9 cellular contexts compared by ENCODE assay signal in genomic region chr17:51000835-51001638, GRCh38.
DNase-seq lines count a peak whose midpoint lies in the region; ATAC-seq and TF ChIP-seq lines count a peak whose summit lies in the region.
"Had no signal": no experiment of that assay in that cellular context is flagged by ENCODE, and none has a peak within 500 bp of the region (broad histone marks: within the 10 kb centered on the region; RNA-seq: fewer than 3 reads in every experiment).

No MANE protein-coding gene starts in this region.

- H3K9me3 Mint-ChIP-seq in CD4-positive, CD25-positive, alpha-beta regulatory T cell = no peaks in the 10 kb centered on the region
- H3K9me3 Mint-ChIP-seq in GM23338 = no peaks in the 10 kb centered on the region
- H3K9me3 Mint-ChIP-seq in activated CD8-positive, alpha-beta T cell treated with anti-CD3 and anti-CD28 coated beads for 36 hours = no peaks in the 10 kb centered on the region
- H3K9me3 Mint-ChIP-seq: natural killer cell treated with Interleukin-12 subunit alpha and Interleukin-12 subunit beta and Interleukin-15 and Interleukin-18, amount 100 ng/mL, for 72 hours had no signal

- no peak overlapping the region for H2AFZ ChIP-seq in GM23338

- intact Hi-C loops in activated CD8-positive, alpha-beta T cell treated with anti-CD3 and anti-CD28 coated beads for 36 hours (cut with micrococcal nuclease) = loop anchor here (5.0 kb wide), 1 partner anchor 151 kb away; the partner anchor contains the start of gene NME1

- CTCF ChIA-PET in activated CD8-positive, alpha-beta T cell treated with anti-CD3 and anti-CD28 coated beads for 36 hours (lab: Charles Lee) = interaction anchor here (0.6 to 8.7 kb wide), 33 partner anchors 9 to 218 kb away, joined by 3 to 145 read pairs (median 4); partner anchors contain the start of genes NME1, NME2 and SPAG9

- POLR2A ChIA-PET in activated CD8-positive, alpha-beta T cell treated with anti-CD3 and anti-CD28 coated beads for 36 hours (lab: Charles Lee) = interaction anchor here (1.1 kb wide), 2 partner anchors 35 to 164 kb away, joined by 3 read pairs; no protein-coding TSS in a partner anchor

- no peak overlapping the region for H3K4me3 ChIP-seq in CD4-positive, CD25-positive, alpha-beta regulatory T cell (ENCODE audit: low read depth, low read length)
- no peak overlapping the region for H3K4me3 ChIP-seq in GM23338

- DNase-seq in CD4-positive, CD25-positive, alpha-beta regulatory T cell = peak; percentile 15 to 81 (median 75)
- DNase-seq in GM23338 (ENCODE audit: low spot score) (peak; percentile 84), NCI-H2196 (lab: John Stamatoyannopoulos, UW; ENCODE audit: unreplicated experiment) (peak; percentile 73), globus pallidus (ENCODE audit: low spot score) (peak; percentile 80), putamen (ENCODE audit: low spot score) (peak; percentile 75)
- DNase-seq in activated CD8-positive, alpha-beta T cell treated with anti-CD3 and anti-CD28 coated beads for 36 hours = no peak

- no peaks in the 10 kb centered on the region for H3K79me2 ChIP-seq in GM23338 (replicated peaks; ENCODE audit: insufficient read depth)

- no peaks in the 10 kb centered on the region for H3K27me3 ChIP-seq in CD4-positive, CD25-positive, alpha-beta regulatory T cell (ENCODE audit: control insufficient read depth, insufficient read depth, low read length)
- H3K27me3 ChIP-seq in GM23338 (ENCODE audit: insufficient read depth) = no peaks in the 10 kb centered on the region

- H3K27ac ChIP-seq in CD4-positive, CD25-positive, alpha-beta regulatory T cell (ENCODE audit: insufficient read depth, low read length, poor library complexity, severe bottlenecking) = peak overlapping the region; percentile 18
- no peak overlapping the region for H3K27ac ChIP-seq in GM23338 (ENCODE audit: low read depth)

- peaks cover 0 to 11% (median 7%) of the 10 kb centered on the region in 4 donors for H3K4me1 Mint-ChIP-seq in CD4-positive, CD25-positive, alpha-beta regulatory T cell
- no peaks in the 10 kb centered on the region for H3K4me1 Mint-ChIP-seq in GM23338
- no peaks in the 10 kb centered on the region for H3K4me1 Mint-ChIP-seq in activated CD8-positive, alpha-beta T cell treated with anti-CD3 and anti-CD28 coated beads for 36 hours (ENCODE audit: low read depth)

- no peak overlapping the region for H3K4me3 Mint-ChIP-seq in CD4-positive, CD25-positive, alpha-beta regulatory T cell
- H3K4me3 Mint-ChIP-seq in GM23338 = no peak overlapping the region
- no peak overlapping the region for H3K4me3 Mint-ChIP-seq in activated CD8-positive, alpha-beta T cell treated with anti-CD3 and anti-CD28 coated beads for 36 hours
- H3K4me3 Mint-ChIP-seq: natural killer cell treated with Interleukin-12 subunit alpha and Interleukin-12 subunit beta and Interleukin-15 and Interleukin-18, amount 100 ng/mL, for 72 hours had no signal

- TF ChIP-seq CTCF in GM23338 (conservative IDR thresholded peaks at IDR 0.05; ENCODE audit: low read depth in 2 of 2) = peak; percentile 67 to 75
- TF ChIP-seq CTCF in activated CD8-positive, alpha-beta T cell treated with anti-CD3 and anti-CD28 coated beads for 36 hours (IDR thresholded peaks at IDR 0.05) = peak; percentile 69

- H3K4me2 ChIP-seq in GM23338 = no peak overlapping the region

- no peaks in the 10 kb centered on the region for H4K20me1 ChIP-seq in GM23338 (replicated peaks; ENCODE audit: insufficient read depth)

- H3K36me3 ChIP-seq in CD4-positive, CD25-positive, alpha-beta regulatory T cell (ENCODE audit: control insufficient read depth, insufficient read depth, low read length) = peaks cover 70% of the 10 kb centered on the region
- H3K36me3 ChIP-seq in GM23338 (ENCODE audit: insufficient read depth) = peaks cover 28% of the 10 kb centered on the region

- no peaks in the 10 kb centered on the region for H3K27me3 Mint-ChIP-seq in CD4-positive, CD25-positive, alpha-beta regulatory T cell
- H3K27me3 Mint-ChIP-seq in GM23338 (ENCODE audit: insufficient read depth, low read depth, poor library complexity) = no peaks in the 10 kb centered on the region
- H3K27me3 Mint-ChIP-seq in activated CD8-positive, alpha-beta T cell treated with anti-CD3 and anti-CD28 coated beads for 36 hours = no peaks in the 10 kb centered on the region
- H3K27me3 Mint-ChIP-seq: natural killer cell treated with Interleukin-12 subunit alpha and Interleukin-12 subunit beta and Interleukin-15 and Interleukin-18, amount 100 ng/mL, for 72 hours had no signal

- ATAC-seq in CD4-positive, CD25-positive, alpha-beta regulatory T cell (ENCODE audit: low read depth in 2 of 2) = peak; percentile 71 to 80
- peak; percentile 64 for ATAC-seq in GM23338
- peak; percentile 78 for ATAC-seq in activated CD8-positive, alpha-beta T cell treated with anti-CD3 and anti-CD28 coated beads for 36 hours
- no peak for ATAC-seq in HG02938 (IDR thresholded peaks at IDR 0.05; ENCODE audit: unreplicated experiment)
- no peak for ATAC-seq in HG03045 (IDR thresholded peaks at IDR 0.05; ENCODE audit: unreplicated experiment)

- no peaks in the 10 kb centered on the region for H3F3A ChIP-seq in GM23338 (replicated peaks; ENCODE audit: low read depth)

- H3K9me3 ChIP-seq in CD4-positive, CD25-positive, alpha-beta regulatory T cell (ENCODE audit: control insufficient read depth in 2 of 2, low read length in 2 of 2) = no peaks in the 10 kb centered on the region

- no peaks in the 10 kb centered on the region for H3K4me1 ChIP-seq in CD4-positive, CD25-positive, alpha-beta regulatory T cell (ENCODE audit: control insufficient read depth, insufficient read depth, low read length, poor library complexity, severe bottlenecking)
- no peaks in the 10 kb centered on the region for H3K4me1 ChIP-seq in GM23338 (ENCODE audit: insufficient read depth)

- H3K9me2 ChIP-seq in GM23338 (ENCODE audit: insufficient read depth) = no peaks in the 10 kb centered on the region

- H3K36me3 Mint-ChIP-seq in CD4-positive, CD25-positive, alpha-beta regulatory T cell = peaks cover 26% of the 10 kb centered on the region
- peaks cover 17% of the 10 kb centered on the region for H3K36me3 Mint-ChIP-seq in GM23338 (ENCODE audit: low read depth)
- H3K36me3 Mint-ChIP-seq in activated CD8-positive, alpha-beta T cell treated with anti-CD3 and anti-CD28 coated beads for 36 hours (ENCODE audit: low read depth) = peaks cover 20% of the 10 kb centered on the region

- H3K27ac Mint-ChIP-seq in CD4-positive, CD25-positive, alpha-beta regulatory T cell = peak overlapping the region in 1 of 3 donors; percentile 22
- H3K27ac Mint-ChIP-seq in GM23338 = no peak overlapping the region
- peak overlapping the region; percentile 28 for H3K27ac Mint-ChIP-seq in activated CD8-positive, alpha-beta T cell treated with anti-CD3 and anti-CD28 coated beads for 36 hours

TF ChIP-seq in GM23338, 12 proteins besides CTCF, POLR2A, EP300 and RAD21:
- no peak for TF ChIP-seq ZNF114 (CRISPR knock-in tag; IDR thresholded peaks at IDR 0.05)
- TF ChIP-seq JUNB (IDR thresholded peaks at IDR 0.05; ENCODE audit: unreplicated experiment) = no peak
- TF ChIP-seq ETS1 (IDR thresholded peaks at IDR 0.05) = no peak
- TF ChIP-seq STAT1 (IDR thresholded peaks at IDR 0.05; ENCODE audit: unreplicated experiment) = no peak
- TF ChIP-seq CREB1 (CRISPR knock-in tag; IDR thresholded peaks at IDR 0.05; ENCODE audit: low read depth) = no peak
- no peak for TF ChIP-seq EZH2 (IDR thresholded peaks at IDR 0.05; ENCODE audit: low read depth, unreplicated experiment)
- no peak for TF ChIP-seq REST (IDR thresholded peaks at IDR 0.05; ENCODE audit: unreplicated experiment)

Comparison
In these comparisons a context has a peak if more than half of its experiments do, and no peak if none do; other contexts are left out.
1. ATAC-seq: peak in CD4-positive, CD25-positive, alpha-beta regulatory T cell (2 of 2), GM23338 (single experiment) and activated CD8-positive, alpha-beta T cell treated with anti-CD3 and anti-CD28 coated beads for 36 hours (single experiment); none in HG02938 (single experiment) and HG03045 (single experiment).